Comparison of ENCODE assay signal across 1 cellular context in the genomic region with DNA sequence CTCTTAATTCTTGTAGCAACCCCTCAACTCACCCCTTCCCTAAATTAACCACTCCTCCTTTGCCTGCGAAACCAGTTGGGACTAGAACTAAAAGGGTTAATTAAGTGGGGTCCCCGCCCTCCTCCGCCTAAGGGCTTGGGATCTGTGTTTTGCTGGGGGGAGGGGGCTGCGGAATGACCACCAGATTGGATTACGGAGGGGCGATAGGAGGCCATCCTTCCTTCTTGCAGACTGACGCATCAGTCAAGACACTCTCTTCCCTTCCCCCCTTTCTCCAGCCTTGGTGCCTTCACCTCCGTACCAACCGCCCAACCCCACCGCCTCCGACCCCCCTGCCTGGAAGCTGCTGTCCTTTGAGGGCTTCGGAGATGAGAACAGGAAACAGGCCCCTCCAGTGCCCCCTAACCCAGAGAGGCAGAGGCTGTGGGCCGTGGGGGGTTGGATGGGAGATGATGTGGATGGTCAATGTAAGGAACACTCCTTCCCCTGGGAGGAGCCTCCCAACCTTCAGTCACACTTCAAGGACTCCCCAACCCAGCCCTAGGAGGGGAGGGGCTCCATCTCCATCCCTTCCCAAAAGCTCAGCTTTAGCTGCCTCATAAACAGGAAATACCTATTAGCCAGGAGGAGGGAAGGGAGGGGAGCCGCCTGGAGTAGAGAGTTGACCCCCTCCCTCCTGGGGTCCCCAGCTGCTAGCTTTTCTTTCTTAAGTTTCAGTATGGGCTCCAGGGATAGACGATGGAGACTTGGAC.
A peak's percentile ranks its signal among the peaks of the same experiment; 100 is the strongest.
TF ChIP-seq lines count a peak whose summit lies in the region.

No MANE protein-coding gene starts in this region.

TF ChIP-seq in SK-N-SH, 30 proteins besides CTCF, POLR2A, EP300 and RAD21 (continued from another document):
- TF ChIP-seq, protein P1, sequence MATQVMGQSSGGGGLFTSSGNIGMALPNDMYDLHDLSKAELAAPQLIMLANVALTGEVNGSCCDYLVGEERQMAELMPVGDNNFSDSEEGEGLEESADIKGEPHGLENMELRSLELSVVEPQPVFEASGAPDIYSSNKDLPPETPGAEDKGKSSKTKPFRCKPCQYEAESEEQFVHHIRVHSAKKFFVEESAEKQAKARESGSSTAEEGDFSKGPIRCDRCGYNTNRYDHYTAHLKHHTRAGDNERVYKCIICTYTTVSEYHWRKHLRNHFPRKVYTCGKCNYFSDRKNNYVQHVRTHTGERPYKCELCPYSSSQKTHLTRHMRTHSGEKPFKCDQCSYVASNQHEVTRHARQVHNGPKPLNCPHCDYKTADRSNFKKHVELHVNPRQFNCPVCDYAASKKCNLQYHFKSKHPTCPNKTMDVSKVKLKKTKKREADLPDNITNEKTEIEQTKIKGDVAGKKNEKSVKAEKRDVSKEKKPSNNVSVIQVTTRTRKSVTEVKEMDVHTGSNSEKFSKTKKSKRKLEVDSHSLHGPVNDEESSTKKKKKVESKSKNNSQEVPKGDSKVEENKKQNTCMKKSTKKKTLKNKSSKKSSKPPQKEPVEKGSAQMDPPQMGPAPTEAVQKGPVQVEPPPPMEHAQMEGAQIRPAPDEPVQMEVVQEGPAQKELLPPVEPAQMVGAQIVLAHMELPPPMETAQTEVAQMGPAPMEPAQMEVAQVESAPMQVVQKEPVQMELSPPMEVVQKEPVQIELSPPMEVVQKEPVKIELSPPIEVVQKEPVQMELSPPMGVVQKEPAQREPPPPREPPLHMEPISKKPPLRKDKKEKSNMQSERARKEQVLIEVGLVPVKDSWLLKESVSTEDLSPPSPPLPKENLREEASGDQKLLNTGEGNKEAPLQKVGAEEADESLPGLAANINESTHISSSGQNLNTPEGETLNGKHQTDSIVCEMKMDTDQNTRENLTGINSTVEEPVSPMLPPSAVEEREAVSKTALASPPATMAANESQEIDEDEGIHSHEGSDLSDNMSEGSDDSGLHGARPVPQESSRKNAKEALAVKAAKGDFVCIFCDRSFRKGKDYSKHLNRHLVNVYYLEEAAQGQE (IDR thresholded peaks at IDR 0.05; ENCODE audit: low read depth, low read length): no peak
- TF ChIP-seq TEAD4 (IDR thresholded peaks at IDR 0.05; ENCODE audit: borderline replicate concordance, insufficient read depth) (no peak), FOXM1 (IDR thresholded peaks at IDR 0.05; ENCODE audit: low read depth) (no peak), CHD2 (IDR thresholded peaks at IDR 0.05; ENCODE audit: low read length, partially characterized antibody) (peak; percentile 37), TAF1 (IDR thresholded peaks at IDR 0.05; ENCODE audit: borderline replicate concordance, low read depth, low read length) (peak; percentile 36; the same call in 1 of the 2 replicates), EZH2phosphoT487 (IDR thresholded peaks at IDR 0.05; ENCODE audit: borderline replicate concordance, low read depth) (no peak), USF2 (IDR thresholded peaks at IDR 0.05; ENCODE audit: borderline replicate concordance, low read depth, low read length) (no peak), RXRA (IDR thresholded peaks at IDR 0.05; ENCODE audit: borderline replicate concordance, low read depth) (no peak), JUND (IDR thresholded peaks at IDR 0.05) (no peak), USF1 (IDR thresholded peaks at IDR 0.05; ENCODE audit: borderline replicate concordance, low read depth) (no peak), ZBTB33 (IDR thresholded peaks at IDR 0.05; ENCODE audit: borderline replicate concordance, low read depth) (no peak), TCF12 (IDR thresholded peaks at IDR 0.05) (peak; percentile 28; the same call in 1 of the 2 replicates), NFIC (IDR thresholded peaks at IDR 0.05; ENCODE audit: borderline replicate concordance) (no peak), RCOR1 (IDR thresholded peaks at IDR 0.05; ENCODE audit: low read length) (no peak), FOXJ3 (CRISPR knock-in tag; IDR thresholded peaks at IDR 0.05) (no peak)
- TF ChIP-seq, protein P2, sequence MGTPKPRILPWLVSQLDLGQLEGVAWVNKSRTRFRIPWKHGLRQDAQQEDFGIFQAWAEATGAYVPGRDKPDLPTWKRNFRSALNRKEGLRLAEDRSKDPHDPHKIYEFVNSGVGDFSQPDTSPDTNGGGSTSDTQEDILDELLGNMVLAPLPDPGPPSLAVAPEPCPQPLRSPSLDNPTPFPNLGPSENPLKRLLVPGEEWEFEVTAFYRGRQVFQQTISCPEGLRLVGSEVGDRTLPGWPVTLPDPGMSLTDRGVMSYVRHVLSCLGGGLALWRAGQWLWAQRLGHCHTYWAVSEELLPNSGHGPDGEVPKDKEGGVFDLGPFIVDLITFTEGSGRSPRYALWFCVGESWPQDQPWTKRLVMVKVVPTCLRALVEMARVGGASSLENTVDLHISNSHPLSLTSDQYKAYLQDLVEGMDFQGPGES (IDR thresholded peaks at IDR 0.05; ENCODE audit: low read depth, low read length): no peak
- TF ChIP-seq, protein P3, sequence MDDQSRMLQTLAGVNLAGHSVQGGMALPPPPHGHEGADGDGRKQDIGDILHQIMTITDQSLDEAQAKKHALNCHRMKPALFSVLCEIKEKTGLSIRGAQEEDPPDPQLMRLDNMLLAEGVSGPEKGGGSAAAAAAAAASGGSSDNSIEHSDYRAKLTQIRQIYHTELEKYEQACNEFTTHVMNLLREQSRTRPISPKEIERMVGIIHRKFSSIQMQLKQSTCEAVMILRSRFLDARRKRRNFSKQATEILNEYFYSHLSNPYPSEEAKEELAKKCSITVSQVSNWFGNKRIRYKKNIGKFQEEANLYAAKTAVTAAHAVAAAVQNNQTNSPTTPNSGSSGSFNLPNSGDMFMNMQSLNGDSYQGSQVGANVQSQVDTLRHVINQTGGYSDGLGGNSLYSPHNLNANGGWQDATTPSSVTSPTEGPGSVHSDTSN (IDR thresholded peaks at IDR 0.05): peak; percentile 8; the same call in 1 of the 2 replicates
